ENCODE assay signal across 21 cellular contexts in the genomic region with DNA sequence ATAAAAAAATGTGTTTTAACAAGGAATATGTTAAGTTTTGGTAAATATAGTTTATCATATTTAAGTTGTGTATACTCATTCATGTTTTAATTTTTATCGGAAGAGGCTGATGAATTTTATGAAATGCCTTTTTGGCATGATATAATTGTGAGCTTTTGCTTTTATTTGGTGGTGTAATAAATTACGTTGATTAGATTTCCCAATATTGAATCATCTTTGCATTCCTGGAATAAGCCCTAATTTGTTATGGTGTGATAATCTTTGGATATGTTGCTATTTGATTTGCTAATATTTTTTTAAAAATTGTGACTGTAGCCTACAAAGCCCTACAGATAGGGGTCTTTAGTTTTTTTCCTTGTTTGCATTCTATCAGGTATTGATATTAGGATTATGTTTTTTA.
DNase-seq lines count a peak whose midpoint lies in the region; ATAC-seq and TF ChIP-seq lines count a peak whose summit lies in the region.
"Had no signal": no experiment of that assay in that cellular context is flagged by ENCODE, and none has a peak within 500 bp of the region (broad histone marks: within the 10 kb centered on the region; RNA-seq: fewer than 3 reads in every experiment).

No MANE protein-coding gene starts in this region.

- H4K8ac ChIP-seq in mesenchymal stem cell (ENCODE audit: low read length), result no peak overlapping the region

- H3K14ac ChIP-seq in mesenchymal stem cell (ENCODE audit: low read length in 2 of 2), result no peak overlapping the region

- 0 out of 2 replicates have a peak overlapping the region, but pooled peaks have one; percentile 1 for H3K4me3 ChIP-seq in ACC112 (ENCODE audit: low read depth, low read length)
- H3K4me3 ChIP-seq in RWPE2 (ENCODE audit: severe bottlenecking), result no peak overlapping the region
- H3K4me3 ChIP-seq in mesenchymal stem cell (ENCODE audit: insufficient read depth in 1 of 2, low read depth in 1 of 2, low read length in 2 of 2), result no peak overlapping the region
- H3K4me3 ChIP-seq: HAP-1 had no signal

- H2AFZ ChIP-seq in ACC112 (ENCODE audit: low read length, unreplicated experiment), result no peak overlapping the region
- H2AFZ ChIP-seq in mesenchymal stem cell (ENCODE audit: low read depth, low read length), result no peak overlapping the region

- H4K91ac ChIP-seq in mesenchymal stem cell (ENCODE audit: low read length), result no peak overlapping the region

- no peak overlapping the region for H3K23ac ChIP-seq in mesenchymal stem cell (ENCODE audit: low read length in 2 of 2)

- H2BK120ac ChIP-seq in mesenchymal stem cell (ENCODE audit: low read depth, low read length), result no peak overlapping the region

- no peaks in the 10 kb centered on the region for H3K27me3 ChIP-seq in ACC112 (ENCODE audit: insufficient read depth, low read length)
- H3K27me3 ChIP-seq in RWPE2 (ENCODE audit: insufficient read depth, poor library complexity, severe bottlenecking), result no peaks in the 10 kb centered on the region
- H3K27me3 ChIP-seq in mesenchymal stem cell (ENCODE audit: control insufficient read depth in 1 of 2, insufficient read depth in 1 of 2, low read length in 2 of 2), result no peaks in the 10 kb centered on the region

- H3K4ac ChIP-seq in mesenchymal stem cell (ENCODE audit: low read depth in 1 of 2, low read length in 2 of 2), result no peak overlapping the region

- no peak for ATAC-seq in RWPE2 (ENCODE audit: low read depth)

- no peak overlapping the region for H2BK5ac ChIP-seq in mesenchymal stem cell (ENCODE audit: low read depth, low read length, poor library complexity, severe bottlenecking)

- no peak overlapping the region for H2AK5ac ChIP-seq in mesenchymal stem cell (ENCODE audit: low read length, severe bottlenecking)

- H3K36me3 ChIP-seq in ACC112 (ENCODE audit: insufficient read depth, low read length) (no peaks in the 10 kb centered on the region), RWPE2 (ENCODE audit: low read depth) (no peaks in the 10 kb centered on the region), mesenchymal stem cell (ENCODE audit: control insufficient read depth in 1 of 2, insufficient read depth in 2 of 2, low read depth in 1 of 2, low read length in 2 of 2) (no peaks in the 10 kb centered on the region)
- H3K36me3 ChIP-seq: HAP-1 had no signal

- 92% methylated on average over 2 of the region's 2 CpGs for WGBS in mesenchymal stem cell

- no peak for TF ChIP-seq CTCF in RWPE2 (IDR thresholded peaks at IDR 0.05; ENCODE audit: poor library complexity, severe bottlenecking)

- no peak overlapping the region for H2BK12ac ChIP-seq in mesenchymal stem cell (ENCODE audit: low read length in 2 of 2)

- peaks cover 66% of the 10 kb centered on the region for H3K79me2 ChIP-seq in ACC112 (ENCODE audit: control insufficient read depth, insufficient read depth, low read length, unreplicated experiment)

- H3K4me1 ChIP-seq in ACC112 (ENCODE audit: control insufficient read depth, insufficient read depth, low read length, unreplicated experiment), result peaks cover 16% of the 10 kb centered on the region
- peaks cover 62% of the 10 kb centered on the region for H3K4me1 ChIP-seq in RWPE2 (ENCODE audit: insufficient read depth, poor library complexity, severe bottlenecking)
- H3K4me1 ChIP-seq in mesenchymal stem cell (ENCODE audit: control insufficient read depth, insufficient read depth, low read depth, low read length), result peaks cover 8% of the 10 kb centered on the region

- H3K18ac ChIP-seq in mesenchymal stem cell (ENCODE audit: low read depth in 1 of 2, low read length in 2 of 2), result no peak overlapping the region

- DNase-seq in RWPE2 (ENCODE audit: low spot score) (no peak), epithelial cell of prostate (ENCODE audit: low read depth, low spot score) (no peak), mesenchymal stem cell (no peak), ureter (ENCODE audit: low spot score) (no peak)
- DNase-seq in activated effector memory CD4-positive, alpha-beta T cell treated with Interleukin-2 at 50 U/mL for 16 hours, result no peak
- DNase-seq in stimulated activated CD4-positive, alpha-beta T cell treated with anti-CD3 and anti-CD28 coated beads, Interleukin-2, amount 100 ng/mL, for 24 hours, result no peak
- DNase-seq: C1 segment of cervical spinal cord, DMS 273 treated with DMSO at 0.1 percent for 48 hours, DND-41, GDM1, NCI-H1417, NCI-H187, NCI-H2227 treated with DMSO at 0.1 percent for 48 hours, NCI-H510A treated with DMSO at 0.1 percent for 48 hours, NCI-H774, OCI-M1, SHP77 treated with DMSO at 0.1 percent for 48 hours had no signal

- peaks cover 20% of the 10 kb centered on the region for H3K79me1 ChIP-seq in mesenchymal stem cell (replicated peaks; ENCODE audit: low read length, poor library complexity, severe bottlenecking)

- peak overlapping the region; percentile 15 for H3K9ac ChIP-seq in mesenchymal stem cell (ENCODE audit: low read length)
- H3K9ac ChIP-seq: KMS-11 had no signal

- no peak overlapping the region for H3K27ac ChIP-seq in ACC112 (ENCODE audit: low read depth, low read length)
- H3K27ac ChIP-seq in RWPE2 (ENCODE audit: poor library complexity, severe bottlenecking), result peak overlapping the region; percentile 59
- H3K27ac ChIP-seq in epithelial cell of prostate, result peak overlapping the region; percentile 65
- H3K27ac ChIP-seq in mesenchymal stem cell (ENCODE audit: low read length, poor library complexity, severe bottlenecking), result no peak overlapping the region
- H3K27ac ChIP-seq: HL-60, KMS-11 had no signal

- no peak overlapping the region for H3K4me2 ChIP-seq in mesenchymal stem cell (ENCODE audit: low read length, poor library complexity, severe bottlenecking)
- H3K4me2 ChIP-seq: KMS-11 had no signal

- no peak overlapping the region for H2BK15ac ChIP-seq in mesenchymal stem cell (ENCODE audit: low read depth, poor library complexity, severe bottlenecking)

- H3K9me3 ChIP-seq in RWPE2 (ENCODE audit: severe bottlenecking), result no peaks in the 10 kb centered on the region
- H3K9me3 ChIP-seq in mesenchymal stem cell (ENCODE audit: control insufficient read depth, low read length), result no peaks in the 10 kb centered on the region
- H3K9me3 ChIP-seq: HAP-1 had no signal

Comparison
In these comparisons a context has a peak if more than half of its experiments do, and no peak if none do; other contexts are left out.
1. H3K27ac ChIP-seq: peak in RWPE2 (single experiment) and epithelial cell of prostate (single experiment); none in ACC112 (single experiment) and mesenchymal stem cell (single experiment).